In the genomic region with DNA sequence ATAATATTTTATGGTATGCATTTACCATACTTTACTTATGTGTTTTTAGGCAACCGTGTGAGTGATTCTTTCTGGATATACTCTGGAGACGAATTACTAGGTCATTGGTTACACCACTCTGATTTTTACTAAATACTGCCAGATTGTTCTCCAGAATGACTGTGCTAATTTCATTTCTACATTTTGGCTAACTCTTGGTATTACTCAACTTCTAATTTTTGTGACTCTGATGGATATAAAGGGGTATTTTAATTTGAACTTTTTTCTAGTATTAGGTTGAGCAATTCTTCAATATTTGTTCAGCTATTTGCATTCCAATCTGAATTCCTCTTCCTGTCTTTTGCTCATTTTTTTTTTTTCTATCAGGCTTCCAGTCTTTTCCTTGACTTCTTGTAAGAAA, we compare ENCODE assay signal across 9 cellular contexts.
DNase-seq lines count a peak whose midpoint lies in the region; ATAC-seq and TF ChIP-seq lines count a peak whose summit lies in the region.
"Had no signal": no experiment of that assay in that cellular context is flagged by ENCODE, and none has a peak within 500 bp of the region (broad histone marks: within the 10 kb centered on the region; RNA-seq: fewer than 3 reads in every experiment).

No MANE protein-coding gene starts in this region.

- ATAC-seq in GM21360 (IDR thresholded peaks at IDR 0.05; ENCODE audit: unreplicated experiment) (peak; percentile 93), HG03354 (IDR thresholded peaks at IDR 0.05; ENCODE audit: poor library complexity, severe bottlenecking, unreplicated experiment) (peak; percentile 82)

- TF ChIP-seq CTCF in Calu3 (IDR thresholded peaks at IDR 0.05; ENCODE audit: unreplicated experiment) (no peak), fibroblast of villous mesenchyme (IDR thresholded peaks at IDR 0.05; ENCODE audit: insufficient read depth, low read depth, low read length) (no peak), prostate gland (IDR thresholded peaks at IDR 0.05) (no peak)

- H3K4me3 Mint-ChIP-seq in Calu3 (ENCODE audit: low read depth, unreplicated experiment) = peak overlapping the region; percentile 36
- H3K4me3 Mint-ChIP-seq: nephron progenitor cell had no signal

- no peaks in the 10 kb centered on the region for H3K9me3 Mint-ChIP-seq in Calu3 (ENCODE audit: low read depth, unreplicated experiment)
- H3K9me3 Mint-ChIP-seq: nephron progenitor cell had no signal

- peaks cover 15% of the 10 kb centered on the region for H3K4me1 Mint-ChIP-seq in Calu3 (ENCODE audit: low read depth, unreplicated experiment)
- H3K4me1 Mint-ChIP-seq: nephron progenitor cell had no signal

- H3K27me3 Mint-ChIP-seq in Calu3 (ENCODE audit: unreplicated experiment) = no peaks in the 10 kb centered on the region

- no TSS peak for BruUV-seq in Calu3 (replicated peaks; lab: Mats Ljungman, UMichigan)

- CTCF ChIA-PET in Calu3 (lab: Charles Lee) = interaction anchor here (0.6 to 1.0 kb wide), 2 partner anchors 28 to 124 kb away, joined by 3 to 5 read pairs; no protein-coding TSS in a partner anchor

- no peak for DNase-seq in Calu3
- DNase-seq in fibroblast of villous mesenchyme (ENCODE audit: low read depth) = peak; percentile 43
- no peak for DNase-seq in retina
- no peak for DNase-seq in activated naive CD4-positive, alpha-beta T cell treated with anti-CD3 and anti-CD28 coated beads, Interleukin-2, amount 50 U/mL, for 16 hours
- no peak for DNase-seq in NCI-H2107 treated with DMSO at 0.1 percent for 48 hours (lab: John Stamatoyannopoulos, UW; ENCODE audit: unreplicated experiment)
- DNase-seq in prostate gland (ENCODE audit: low spot score) = no peak
- DNase-seq: nephron progenitor cell had no signal

- no peaks in the 10 kb centered on the region for H3K4me1 ChIP-seq in prostate gland (replicated peaks)

- TF ChIP-seq POLR2A in prostate gland (IDR thresholded peaks at IDR 0.05) = no peak

- 57% methylated on average over 2 of the region's 2 CpGs for WGBS in prostate gland

- H3K4me3 ChIP-seq in fibroblast of villous mesenchyme (ENCODE audit: low read depth, low read length) = no peak overlapping the region
- no peak overlapping the region for H3K4me3 ChIP-seq in prostate gland

- no peaks in the 10 kb centered on the region for H3K9me3 ChIP-seq in prostate gland

- no peak overlapping the region for H3K27ac ChIP-seq in prostate gland

- H3K36me3 Mint-ChIP-seq in Calu3 (ENCODE audit: insufficient read depth, unreplicated experiment) = peaks cover 6% of the 10 kb centered on the region

- no peaks in the 10 kb centered on the region for H3K36me3 ChIP-seq in prostate gland

- H3K27me3 ChIP-seq in prostate gland (replicated peaks; ENCODE audit: insufficient read depth) = no peaks in the 10 kb centered on the region

- intact Hi-C loops in Calu3 (cut with micrococcal nuclease; ENCODE audit: unreplicated experiment) (loop anchor here (5.0 kb wide), 2 partner anchors 33 to 72 kb away; no protein-coding TSS in a partner anchor), prostate gland (cut with DNase I) (no loop called here)

- H3K27ac Mint-ChIP-seq in Calu3 (ENCODE audit: unreplicated experiment) = peak overlapping the region; percentile 92
- H3K27ac Mint-ChIP-seq: nephron progenitor cell had no signal
